Comparison of ENCODE assay signal across 8 cellular contexts in genomic region chr5:181188700-181189362, GRCh38.
DNase-seq lines count a peak whose midpoint lies in the region; ATAC-seq lines count a peak whose summit lies in the region.

No MANE protein-coding gene starts in this region.

- peak overlapping the region; percentile 52 for H3K4me3 ChIP-seq in endocrine pancreas (ENCODE audit: control insufficient read depth, insufficient read depth, low read length)
- H3K4me3 ChIP-seq in mucosa of stomach (ENCODE audit: low read length): peak overlapping the region; percentile 97

- H3K27me3 ChIP-seq in endocrine pancreas (ENCODE audit: control insufficient read depth, insufficient read depth, low read length) (no peaks in the 10 kb centered on the region), mucosa of stomach (ENCODE audit: control insufficient read depth, insufficient read depth, low read length) (no peaks in the 10 kb centered on the region)

- H3K9me3 Mint-ChIP-seq in stimulated activated memory B cell treated with anti-CD40 and anti-IgM and Interleukin-4, amounts not matched to agents 10 μg/mL and 1 μg/mL and 100 μg/mL, for 72 hours: no peaks in the 10 kb centered on the region

- peak; percentile 18 for ATAC-seq in stimulated activated memory B cell treated with anti-CD40 and anti-IgM and Interleukin-4, amounts not matched to agents 10 μg/mL and 1 μg/mL and 100 μg/mL, for 72 hours

- H3K4me1 Mint-ChIP-seq in stimulated activated memory B cell treated with anti-CD40 and anti-IgM and Interleukin-4, amounts not matched to agents 10 μg/mL and 1 μg/mL and 100 μg/mL, for 72 hours: peaks cover 77% of the 10 kb centered on the region

- peaks cover 6% of the 10 kb centered on the region for H3K36me3 Mint-ChIP-seq in stimulated activated memory B cell treated with anti-CD40 and anti-IgM and Interleukin-4, amounts not matched to agents 10 μg/mL and 1 μg/mL and 100 μg/mL, for 72 hours

- peak overlapping the region; percentile 89 for H3K4me3 Mint-ChIP-seq in stimulated activated memory B cell treated with anti-CD40 and anti-IgM and Interleukin-4, amounts not matched to agents 10 μg/mL and 1 μg/mL and 100 μg/mL, for 72 hours

- H3K9me3 ChIP-seq in endocrine pancreas (ENCODE audit: control insufficient read depth, low read length) (no peaks in the 10 kb centered on the region), mucosa of stomach (ENCODE audit: control insufficient read depth, low read length) (no peaks in the 10 kb centered on the region)

- H3K4me1 ChIP-seq in endocrine pancreas (ENCODE audit: control insufficient read depth, insufficient read depth, low read length) (no peaks in the 10 kb centered on the region), mucosa of stomach (ENCODE audit: control insufficient read depth, insufficient read depth, low read length) (peaks cover 31% of the 10 kb centered on the region)

- H3K27me3 Mint-ChIP-seq in stimulated activated memory B cell treated with anti-CD40 and anti-IgM and Interleukin-4, amounts not matched to agents 10 μg/mL and 1 μg/mL and 100 μg/mL, for 72 hours: no peaks in the 10 kb centered on the region

- DNase-seq in HK-2 (ENCODE audit: unreplicated experiment) (peak; percentile 78), NCI-H2196 treated with DMSO at 0.1 percent for 48 hours (lab: John Stamatoyannopoulos, UW; ENCODE audit: unreplicated experiment) (no peak), hypothalamus (lab: John Stamatoyannopoulos, UW) (no peak), T1000 (lab: John Stamatoyannopoulos, UW) (no peak)
- peak; percentile 70 to 75 for DNase-seq in activated CD4-positive, alpha-beta T cell treated with anti-CD3 and anti-CD28 coated beads, Interleukin-2, amount 50 U/mL, for 4 hours

- peak overlapping the region; percentile 99 for H3K27ac Mint-ChIP-seq in stimulated activated memory B cell treated with anti-CD40 and anti-IgM and Interleukin-4, amounts not matched to agents 10 μg/mL and 1 μg/mL and 100 μg/mL, for 72 hours

- peak overlapping the region; percentile 69 for H3K9ac ChIP-seq in endocrine pancreas (ENCODE audit: control insufficient read depth, insufficient read depth, low read length)
- peak overlapping the region; percentile 89 for H3K9ac ChIP-seq in mucosa of stomach (ENCODE audit: low read length)

- H3K36me3 ChIP-seq in endocrine pancreas (ENCODE audit: control insufficient read depth, insufficient read depth, low read length) (no peaks in the 10 kb centered on the region), mucosa of stomach (ENCODE audit: control insufficient read depth, insufficient read depth, low read length) (no peaks in the 10 kb centered on the region)

Comparison
In these comparisons a context has a peak if more than half of its experiments do, and no peak if none do; other contexts are left out.
1. DNase-seq: peak in HK-2 (single experiment) and activated CD4-positive, alpha-beta T cell treated with anti-CD3 and anti-CD28 coated beads, Interleukin-2, amount 50 U/mL, for 4 hours (2 of 2); none in NCI-H2196 treated with DMSO at 0.1 percent for 48 hours (single experiment), hypothalamus (0 of 51) and T1000 (single experiment).